10 cellular contexts compared by ENCODE assay signal in genomic region chr17:77354721-77355455, GRCh38.
DNase-seq lines count a peak whose midpoint lies in the region; ATAC-seq and TF ChIP-seq lines count a peak whose summit lies in the region.
"Had no signal": no experiment of that assay in that cellular context is flagged by ENCODE, and none has a peak within 500 bp of the region (broad histone marks: within the 10 kb centered on the region; RNA-seq: fewer than 3 reads in every experiment).

No MANE protein-coding gene starts in this region.

- H3K27me3 ChIP-seq in lower lobe of right lung (ENCODE audit: low read depth): no peaks in the 10 kb centered on the region
- no peaks in the 10 kb centered on the region for H3K27me3 ChIP-seq in vagina

- H3K27ac ChIP-seq in lower lobe of right lung (peak overlapping the region; percentile 8), vagina (peak overlapping the region; percentile 84)

- no peak overlapping the region for H3K4me3 Mint-ChIP-seq in natural killer cell treated with Interleukin-12 subunit alpha and Interleukin-12 subunit beta and Interleukin-15 and Interleukin-18, amount 100 ng/mL, for 72 hours
- no peak overlapping the region for H3K4me3 Mint-ChIP-seq in natural killer cell
- H3K4me3 Mint-ChIP-seq in central memory CD8-positive, alpha-beta T cell: no peak overlapping the region
- H3K4me3 Mint-ChIP-seq: stimulated activated naive CD8-positive, alpha-beta T cell treated with anti-CD3 and anti-CD28 coated beads, Interleukin-15, Interleukin-2, amounts not matched to agents 100 ng/mL and 50 ng/mL, for 24 hours had no signal

- no peaks in the 10 kb centered on the region for H3K36me3 ChIP-seq in lower lobe of right lung
- H3K36me3 ChIP-seq in vagina: no peaks in the 10 kb centered on the region

- peaks cover 25% of the 10 kb centered on the region for H3K4me1 ChIP-seq in lower lobe of right lung
- H3K4me1 ChIP-seq in vagina: peaks cover 58% of the 10 kb centered on the region
- H3K4me1 ChIP-seq: Caco-2 had no signal

- no peak for TF ChIP-seq POLR2A in vagina (IDR thresholded peaks at IDR 0.05)

- intact Hi-C loops in natural killer cell (cut with micrococcal nuclease) (no loop called here), lower lobe of right lung (cut with DNase I) (no loop called here), vagina (cut with DNase I) (no loop called here)

- peak; percentile 44 for DNase-seq in natural killer cell treated with Interleukin-12 subunit alpha and Interleukin-12 subunit beta and Interleukin-15 and Interleukin-18, amount 100 ng/mL, for 72 hours (ENCODE audit: low spot score)
- DNase-seq in natural killer cell (no peak), lower lobe of right lung (no peak), vagina (ENCODE audit: extremely low spot score in 2 of 2) (peak in 1 of 2 donors; percentile 99), NCI-H774 (lab: John Stamatoyannopoulos, UW) (no peak)
- no peak for DNase-seq in central memory CD8-positive, alpha-beta T cell (ENCODE audit: low spot score in 2 of 2)
- DNase-seq: Caco-2 had no signal

- no peaks in the 10 kb centered on the region for H3K27me3 Mint-ChIP-seq in natural killer cell treated with Interleukin-12 subunit alpha and Interleukin-12 subunit beta and Interleukin-15 and Interleukin-18, amount 100 ng/mL, for 72 hours
- no peaks in the 10 kb centered on the region for H3K27me3 Mint-ChIP-seq in natural killer cell (ENCODE audit: low read depth in 2 of 2)
- no peaks in the 10 kb centered on the region for H3K27me3 Mint-ChIP-seq in central memory CD8-positive, alpha-beta T cell
- H3K27me3 Mint-ChIP-seq: stimulated activated naive CD8-positive, alpha-beta T cell treated with anti-CD3 and anti-CD28 coated beads, Interleukin-15, Interleukin-2, amounts not matched to agents 100 ng/mL and 50 ng/mL, for 24 hours had no signal

- H3K4me3 ChIP-seq in lower lobe of right lung (no peak overlapping the region), vagina (no peak overlapping the region)

- H3K36me3 Mint-ChIP-seq in natural killer cell treated with Interleukin-12 subunit alpha and Interleukin-12 subunit beta and Interleukin-15 and Interleukin-18, amount 100 ng/mL, for 72 hours: no peaks in the 10 kb centered on the region
- H3K36me3 Mint-ChIP-seq in natural killer cell: no peaks in the 10 kb centered on the region
- H3K36me3 Mint-ChIP-seq in central memory CD8-positive, alpha-beta T cell (ENCODE audit: insufficient read depth): peaks cover 24% of the 10 kb centered on the region

- TF ChIP-seq CTCF in natural killer cell (IDR thresholded peaks at IDR 0.05) (no peak), lower lobe of right lung (IDR thresholded peaks at IDR 0.05) (no peak), vagina (IDR thresholded peaks at IDR 0.05) (no peak)

- no peak for ATAC-seq in natural killer cell treated with Interleukin-12 subunit alpha and Interleukin-12 subunit beta and Interleukin-15 and Interleukin-18, amount 100 ng/mL, for 72 hours
- ATAC-seq in natural killer cell (no peak), lower lobe of right lung (peak in 1 of 2 donors; percentile 9), GM18502 (IDR thresholded peaks at IDR 0.05; ENCODE audit: poor library complexity, unreplicated experiment) (no peak), GM19463 (IDR thresholded peaks at IDR 0.05; ENCODE audit: unreplicated experiment) (no peak)
- no peak for ATAC-seq in central memory CD8-positive, alpha-beta T cell (replicated peaks; ENCODE audit: extremely low read depth, poor library complexity, severe bottlenecking)

- peaks cover 12 to 16% of the 10 kb centered on the region in 2 donors for H3K4me1 Mint-ChIP-seq in natural killer cell treated with Interleukin-12 subunit alpha and Interleukin-12 subunit beta and Interleukin-15 and Interleukin-18, amount 100 ng/mL, for 72 hours (ENCODE audit: low read depth in 2 of 2)
- peaks cover 0 to 16% of the 10 kb centered on the region in 2 donors for H3K4me1 Mint-ChIP-seq in natural killer cell
- peaks cover 30% of the 10 kb centered on the region for H3K4me1 Mint-ChIP-seq in central memory CD8-positive, alpha-beta T cell

- H3K9me3 Mint-ChIP-seq in natural killer cell treated with Interleukin-12 subunit alpha and Interleukin-12 subunit beta and Interleukin-15 and Interleukin-18, amount 100 ng/mL, for 72 hours: no peaks in the 10 kb centered on the region
- H3K9me3 Mint-ChIP-seq in natural killer cell: no peaks in the 10 kb centered on the region
- no peaks in the 10 kb centered on the region for H3K9me3 Mint-ChIP-seq in central memory CD8-positive, alpha-beta T cell
- H3K9me3 Mint-ChIP-seq: stimulated activated naive CD8-positive, alpha-beta T cell treated with anti-CD3 and anti-CD28 coated beads, Interleukin-15, Interleukin-2, amounts not matched to agents 100 ng/mL and 50 ng/mL, for 24 hours had no signal

- no peaks in the 10 kb centered on the region for H3K9me3 ChIP-seq in lower lobe of right lung
- H3K9me3 ChIP-seq in vagina: no peaks in the 10 kb centered on the region

- peak overlapping the region in 1 of 2 donors; percentile 31 for H3K27ac Mint-ChIP-seq in natural killer cell treated with Interleukin-12 subunit alpha and Interleukin-12 subunit beta and Interleukin-15 and Interleukin-18, amount 100 ng/mL, for 72 hours
- H3K27ac Mint-ChIP-seq in natural killer cell: no peak overlapping the region
- peak overlapping the region; percentile 35 for H3K27ac Mint-ChIP-seq in central memory CD8-positive, alpha-beta T cell (ENCODE audit: low read depth)
- H3K27ac Mint-ChIP-seq: stimulated activated naive CD8-positive, alpha-beta T cell treated with anti-CD3 and anti-CD28 coated beads, Interleukin-15, Interleukin-2, amounts not matched to agents 100 ng/mL and 50 ng/mL, for 24 hours had no signal
